10 cellular contexts compared by ENCODE assay signal in the genomic region with DNA sequence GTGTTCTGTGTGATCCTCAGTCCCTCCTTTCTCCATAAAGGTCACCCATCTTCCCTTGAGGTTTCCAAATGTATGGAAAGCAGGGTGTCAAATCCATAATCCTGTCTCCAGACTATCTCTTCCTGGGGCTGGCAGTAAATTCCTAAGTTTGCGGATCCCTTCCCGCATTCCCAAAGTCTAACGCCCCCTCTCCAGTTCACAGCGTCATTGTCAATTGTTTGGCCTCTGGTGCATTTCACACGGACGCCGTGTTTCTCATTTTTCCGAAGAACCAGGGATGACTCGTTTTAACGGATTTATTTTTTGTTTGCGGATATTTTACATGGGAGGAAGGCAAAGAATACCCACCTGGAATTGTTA. TPM values are rescaled to one million over a fixed set of nuclear protein-coding genes. Genes with fewer than 3 reads are reported as not detected.
DNase-seq lines count a peak whose midpoint lies in the region; ATAC-seq and TF ChIP-seq lines count a peak whose summit lies in the region.
"Had no signal": no experiment of that assay in that cellular context is flagged by ENCODE, and none has a peak within 500 bp of the region (broad histone marks: within the 10 kb centered on the region; RNA-seq: fewer than 3 reads in every experiment).

No MANE protein-coding gene starts in this region.

- intact Hi-C loops in natural killer cell (cut with micrococcal nuclease) = no loop called here

- peaks cover 3 to 39% (median 27%) of the 10 kb centered on the region in 3 donors for H3K9me3 Mint-ChIP-seq in IgD-negative memory B cell
- no peaks in the 10 kb centered on the region for H3K9me3 Mint-ChIP-seq in natural killer cell

- H3K27ac ChIP-seq in ACC112 (ENCODE audit: low read depth, low read length) = peak overlapping the region; percentile 36; the same call in 1 of the 2 replicates
- H3K27ac ChIP-seq in effector memory CD4-positive, alpha-beta T cell (ENCODE audit: insufficient read depth, low read length, poor library complexity, severe bottlenecking) = no peak overlapping the region

- peak overlapping the region; percentile 80 for H3K4me3 ChIP-seq in ACC112 (ENCODE audit: low read depth, low read length)
- peak overlapping the region; percentile 15 for H3K4me3 ChIP-seq in effector memory CD4-positive, alpha-beta T cell (ENCODE audit: insufficient read depth, low read depth, low read length, poor library complexity, severe bottlenecking)

- no peaks in the 10 kb centered on the region for H3K79me2 ChIP-seq in ACC112 (ENCODE audit: control insufficient read depth, insufficient read depth, low read length, unreplicated experiment)

- H2AFZ ChIP-seq in ACC112 (ENCODE audit: low read length, unreplicated experiment) = no peak overlapping the region

- no peak for ATAC-seq in natural killer cell
- ATAC-seq: HCT116 had no signal

- peaks cover 14% of the 10 kb centered on the region for H3K9me3 ChIP-seq in effector memory CD4-positive, alpha-beta T cell (ENCODE audit: control insufficient read depth, low read length)

- DNase-seq in effector memory CD4-positive, alpha-beta T cell = no peak
- DNase-seq in natural killer cell (no peak), RKO (ENCODE audit: low spot score) (no peak), RPMI8226 (no peak), cortex of kidney (lab: John Stamatoyannopoulos, UW) (no peak), HT-29 (ENCODE audit: low spot score) (no peak)
- DNase-seq: MV-4-11 had no signal

- H3K36me3 ChIP-seq in ACC112 (ENCODE audit: insufficient read depth, low read length) = peaks cover 12% of the 10 kb centered on the region
- peaks cover 5% of the 10 kb centered on the region for H3K36me3 ChIP-seq in effector memory CD4-positive, alpha-beta T cell (ENCODE audit: control insufficient read depth, insufficient read depth, low read length)

- H3K27ac Mint-ChIP-seq in IgD-negative memory B cell (peak overlapping the region in 2 of 3 donors; percentile 39 to 64), natural killer cell (peak overlapping the region; percentile 90 to 93)

- H3K4me3 Mint-ChIP-seq in IgD-negative memory B cell = peak overlapping the region; percentile 23 to 85 (median 72)
- peak overlapping the region; percentile 91 for H3K4me3 Mint-ChIP-seq in natural killer cell

- no peak for TF ChIP-seq CTCF in natural killer cell (IDR thresholded peaks at IDR 0.05)

- H3K27me3 ChIP-seq in ACC112 (ENCODE audit: insufficient read depth, low read length) = no peaks in the 10 kb centered on the region
- no peaks in the 10 kb centered on the region for H3K27me3 ChIP-seq in effector memory CD4-positive, alpha-beta T cell (replicated peaks; ENCODE audit: control insufficient read depth, insufficient read depth, low read length, poor library complexity, severe bottlenecking)

- H3K27me3 Mint-ChIP-seq in IgD-negative memory B cell (peaks cover 4% of the 10 kb centered on the region), natural killer cell (ENCODE audit: low read depth in 2 of 2) (no peaks in the 10 kb centered on the region)

- H3K4me1 Mint-ChIP-seq in IgD-negative memory B cell (peaks cover 4 to 7% (median 4%) of the 10 kb centered on the region in 3 donors), natural killer cell (peaks cover 32 to 34% of the 10 kb centered on the region in 2 donors)

- H3K36me3 Mint-ChIP-seq in IgD-negative memory B cell (peaks cover 8% of the 10 kb centered on the region), natural killer cell (peaks cover 14% of the 10 kb centered on the region)

- H3K4me1 ChIP-seq in ACC112 (ENCODE audit: control insufficient read depth, insufficient read depth, low read length, unreplicated experiment) = no peaks in the 10 kb centered on the region
- peaks cover 2% of the 10 kb centered on the region for H3K4me1 ChIP-seq in effector memory CD4-positive, alpha-beta T cell (ENCODE audit: control insufficient read depth, insufficient read depth, low read length, poor library complexity, severe bottlenecking)

RNA-seq across cellular contexts. Expression of a gene that starts 32.6 kb away (rescaled TPM):
- polyA plus RNA-seq in IgD-negative memory B cell = 21.9 TPM
- total RNA-seq in natural killer cell = 10 to 100 TPM; 31.5 to 47.7 (median 39.8) TPM
- 0.39 and 0.61 TPM in 2 replicates for total RNA-seq in HT-29 (2014; rRNA removed; shearing (Covaris generic))

RNA-seq across cellular contexts. Expression of a gene that starts 38.9 kb away (rescaled TPM):
- 1.1 TPM for polyA plus RNA-seq in IgD-negative memory B cell
- 1 to 10 TPM; 3.1 to 7.9 (median 4.4) TPM for total RNA-seq in natural killer cell
- total RNA-seq in HT-29 (2014; rRNA removed; shearing (Covaris generic)) = not detected in 2 replicates

RNA-seq across cellular contexts. Expression of a gene that starts 55.3 kb away (rescaled TPM):
- polyA plus RNA-seq in IgD-negative memory B cell = 1.9 TPM
- total RNA-seq in natural killer cell = 1 to 10 TPM; 4.2 to 9.0 (median 4.6) TPM
- total RNA-seq in HT-29 (2014; rRNA removed; shearing (Covaris generic)) = 1.1 TPM in 2 replicates

Comparison
In these comparisons a context has a peak if more than half of its experiments do, and no peak if none do; other contexts are left out.
1. RNA of a gene that starts 32.6 kb away (total RNA-seq): 31.5 to 47.7 TPM in natural killer cell; 0.39 to 0.61 TPM in HT-29; every median in the first group is over 10 times any median in the second.